In genomic region chr20:47205577-47206123, GRCh38 we compare ENCODE assay signal across 1 cellular context.
TF ChIP-seq lines count a peak whose summit lies in the region.

No MANE protein-coding gene starts in this region.

TF ChIP-seq in HepG2, 621 proteins besides CTCF, POLR2A, EP300 and RAD21 (continued from another document):
- TF ChIP-seq ZBTB33 (CRISPR knock-in tag; IDR thresholded peaks at IDR 0.05): peak; percentile 88
- no peak for TF ChIP-seq ZIK1 (CRISPR knock-in tag; IDR thresholded peaks at IDR 0.05; ENCODE audit: borderline replicate concordance, low read depth)
- peak; percentile 50; the same call in 1 of the 2 replicates for TF ChIP-seq MYC (CRISPR knock-in tag; IDR thresholded peaks at IDR 0.05; ENCODE audit: borderline replicate concordance)
- peak; percentile 80; the same call in 1 of the 3 replicates for TF ChIP-seq MXI1 (IDR thresholded peaks at IDR 0.05; ENCODE audit: borderline replicate concordance, low read depth, low read length)
- TF ChIP-seq ARID5B (CRISPR knock-in tag; IDR thresholded peaks at IDR 0.05): 0 out of 2 replicates have a peak, but pooled peaks have one; percentile 26
- TF ChIP-seq RBM22 (optimal IDR thresholded peaks at IDR 0.05; ENCODE audit: low read length): peak; percentile 92
- TF ChIP-seq HMGXB4 (CRISPR knock-in tag; IDR thresholded peaks at IDR 0.05; ENCODE audit: borderline replicate concordance in 1 of 2, low read depth in 1 of 2): peak in 1 of 2 experiments; percentile 44; a peak in 1 of 4 replicates
- no peak for TF ChIP-seq ZBTB8A (CRISPR knock-in tag; IDR thresholded peaks at IDR 0.05; ENCODE audit: borderline replicate concordance, low read depth)
- peak; percentile 74 for TF ChIP-seq STAG1 (CRISPR knock-in tag; IDR thresholded peaks at IDR 0.05)
- no peak for TF ChIP-seq ZNF646 (CRISPR knock-in tag; IDR thresholded peaks at IDR 0.05)
- peak; percentile 8; the same call in 1 of the 2 replicates for TF ChIP-seq MXD3 (CRISPR knock-in tag; IDR thresholded peaks at IDR 0.05)
- 0 out of 2 replicates have a peak, but pooled peaks have one; percentile 16 for TF ChIP-seq IRF2 (CRISPR knock-in tag; IDR thresholded peaks at IDR 0.05)
- TF ChIP-seq RFX3 (CRISPR knock-in tag; IDR thresholded peaks at IDR 0.05): no peak
- 0 out of 2 replicates have a peak, but pooled peaks have one; percentile 9 for TF ChIP-seq MAFF (IDR thresholded peaks at IDR 0.05; ENCODE audit: low read depth, low read length)
- TF ChIP-seq RBAK (CRISPR knock-in tag; IDR thresholded peaks at IDR 0.05): peak; percentile 54; the same call in 1 of the 2 replicates
- TF ChIP-seq SNAI1 (CRISPR knock-in tag; IDR thresholded peaks at IDR 0.05; ENCODE audit: borderline replicate concordance): no peak
- 0 out of 2 replicates have a peak, but pooled peaks have one; percentile 47 for TF ChIP-seq ZMYM2 (CRISPR knock-in tag; IDR thresholded peaks at IDR 0.05)
